24 cellular contexts compared by ENCODE assay signal in genomic region chr6:154830771-154831170, GRCh38.
"Had no signal": no experiment of that assay in that cellular context is flagged by ENCODE, and none has a peak within 500 bp of the region (broad histone marks: within the 10 kb centered on the region; RNA-seq: fewer than 3 reads in every experiment).

No MANE protein-coding gene starts in this region.

- ATAC-seq: activated naive CD4-positive, alpha-beta T cell treated with anti-CD3 and anti-CD28 coated beads, Interleukin-2, amount 50 U/mL, for 72 hours; activated T-cell treated with anti-CD3 and anti-CD28 coated beads, Interleukin-2, amount 50 U/mL, for 72 hours; effector memory CD8-positive, alpha-beta T cell; naive thymus-derived CD8-positive, alpha-beta T cell; pancreas; stimulated activated naive B cell treated with anti-CD40 and anti-IgM and Interleukin-4, amounts not matched to agents 10 μg/mL and 1 μg/mL and 100 μg/mL, for 72 hours; WTC11 had no signal

- H3K4me1 ChIP-seq: prostate gland had no signal

- H3K4me3 ChIP-seq: coronary artery, pancreas, prostate gland, sigmoid colon, smooth muscle cell, stomach, tibial nerve had no signal

- H3K27me3 ChIP-seq: pancreas, sigmoid colon, stomach, tibial nerve had no signal

- H3K4me3 Mint-ChIP-seq: activated T-cell treated with anti-CD3 and anti-CD28 coated beads, Interleukin-2, amount 50 U/mL, for 72 hours; effector memory CD8-positive, alpha-beta T cell; mesothelial cell of epicardium; naive thymus-derived CD8-positive, alpha-beta T cell; neural crest cell; stimulated activated naive B cell treated with anti-CD40 and anti-IgM and Interleukin-4, amounts not matched to agents 10 μg/mL and 1 μg/mL and 100 μg/mL, for 72 hours; WTC11 had no signal

- H3K27ac Mint-ChIP-seq: activated naive CD4-positive, alpha-beta T cell treated with anti-CD3 and anti-CD28 coated beads, Interleukin-2, amount 50 U/mL, for 72 hours; activated T-cell treated with anti-CD3 and anti-CD28 coated beads, Interleukin-2, amount 50 U/mL, for 72 hours; mesothelial cell of epicardium; stimulated activated naive B cell treated with anti-CD40 and anti-IgM and Interleukin-4, amounts not matched to agents 10 μg/mL and 1 μg/mL and 100 μg/mL, for 72 hours; WTC11 had no signal

- H3K27ac ChIP-seq: coronary artery, pancreas, prostate gland, sigmoid colon, stomach, tibial nerve had no signal

- H3K9me3 ChIP-seq: pancreas, prostate gland, sigmoid colon, stomach, tibial nerve had no signal

- DNase-seq: activated CD4-positive, alpha-beta T cell treated with anti-CD3 and anti-CD28 coated beads for 1 hour; activated CD4-positive, alpha-beta T cell treated with anti-CD3 and anti-CD28 coated beads, Interleukin-2, amount 50 U/mL, for 1 hour; activated naive CD4-positive, alpha-beta T cell; activated T-cell treated with anti-CD3 and anti-CD28 coated beads for 4 hours; activated T-cell treated with anti-CD3 and anti-CD28 coated beads, Interleukin-2, amount 50 U/mL, for 72 hours; cerebellar nuclear complex; effector memory CD8-positive, alpha-beta T cell; foreskin fibroblast; hippocampal formation; naive thymus-derived CD8-positive, alpha-beta T cell; pancreas; sigmoid colon; stimulated activated CD4-positive, alpha-beta T cell treated with anti-CD3 and anti-CD28 coated beads, Interleukin-1b, Interleukin-23, amount 100 ng/mL, for 48 hours; stimulated activated naive B cell treated with anti-CD40 and anti-IgM and Interleukin-4, amounts not matched to agents 10 μg/mL and 1 μg/mL and 100 μg/mL, for 72 hours; stomach; T-helper 2 cell had no signal

- H3K4me2 ChIP-seq: smooth muscle cell had no signal

- H3K4me1 Mint-ChIP-seq: neural crest cell, WTC11 had no signal

- H3K9me3 Mint-ChIP-seq: activated naive CD4-positive, alpha-beta T cell treated with anti-CD3 and anti-CD28 coated beads, Interleukin-2, amount 50 U/mL, for 72 hours; activated T-cell treated with anti-CD3 and anti-CD28 coated beads, Interleukin-2, amount 50 U/mL, for 72 hours; effector memory CD8-positive, alpha-beta T cell; mesothelial cell of epicardium; naive thymus-derived CD8-positive, alpha-beta T cell; neural crest cell; stimulated activated naive B cell treated with anti-CD40 and anti-IgM and Interleukin-4, amounts not matched to agents 10 μg/mL and 1 μg/mL and 100 μg/mL, for 72 hours; WTC11 had no signal

- H3K27me3 Mint-ChIP-seq: effector memory CD8-positive, alpha-beta T cell; naive thymus-derived CD8-positive, alpha-beta T cell; stimulated activated naive B cell treated with anti-CD40 and anti-IgM and Interleukin-4, amounts not matched to agents 10 μg/mL and 1 μg/mL and 100 μg/mL, for 72 hours had no signal
